36 cellular contexts compared by ENCODE assay signal in the genomic region with DNA sequence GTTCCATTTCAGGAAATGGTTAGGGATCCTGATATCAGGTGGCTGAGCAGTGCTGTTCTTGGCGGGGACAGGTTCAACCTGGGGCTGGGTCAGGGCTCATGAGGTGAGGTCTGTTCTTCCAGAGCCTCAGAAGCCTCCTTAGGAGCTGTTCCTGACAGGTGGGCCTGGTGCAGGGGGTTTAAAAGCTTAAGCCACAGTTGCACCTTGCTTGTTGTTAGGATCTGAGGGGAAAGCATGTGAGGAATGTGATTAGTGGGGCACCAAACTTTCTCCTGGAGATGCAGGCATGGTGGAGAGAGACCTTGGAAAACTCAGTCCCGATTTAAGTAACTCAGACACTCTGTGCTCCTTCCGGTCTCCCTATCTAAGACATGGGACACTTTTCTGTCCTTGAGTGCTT. TPM values are rescaled to one million over a fixed set of nuclear protein-coding genes. Genes with fewer than 3 reads are reported as not detected.
"Had no signal": no experiment of that assay in that cellular context is flagged by ENCODE, and none has a peak within 500 bp of the region (broad histone marks: within the 10 kb centered on the region; RNA-seq: fewer than 3 reads in every experiment).

No MANE protein-coding gene starts in this region.

- H3K4me1 ChIP-seq: ascending aorta, Peyer's patch had no signal

- H3K4me1 Mint-ChIP-seq: activated B cell treated with CpG ODN at 0.5 μM for 24 hours had no signal

- DNase-seq: activated B cell treated with CpG ODN at 0.5 μM for 24 hours; activated CD4-positive, alpha-beta memory T cell treated with anti-CD3 and anti-CD28 coated beads for 36 hours; activated CD4-positive, alpha-beta T cell treated with anti-CD3 and anti-CD28 coated beads for 4 hours; activated CD4-positive, alpha-beta T cell treated with anti-CD3 and anti-CD28 coated beads, Interleukin-2, amount 50 U/mL, for 1 hour; activated CD4-positive, CD25-positive, alpha-beta regulatory T cell treated with anti-CD3 and anti-CD28 coated beads, Interleukin-2, amount 50 U/mL, for 72 hours; activated CD8-positive, alpha-beta memory T cell treated with anti-CD3 and anti-CD28 coated beads, Interleukin-2, amount 10 ng/mL, durations not matched to agents 7 days and 5 days; activated CD8-positive, alpha-beta memory T cell treated with anti-CD3 and anti-CD28 coated beads, Interleukin-2, amount 50 U/mL, for 48 hours; activated effector memory CD4-positive, alpha-beta T cell treated with Interleukin-2 at 50 U/mL for 16 hours; activated naive CD4-positive, alpha-beta T cell treated with anti-CD3 and anti-CD28 coated beads, Interleukin-2, amount 50 U/mL, for 16 hours; activated naive CD8-positive, alpha-beta T cell treated with anti-CD3 and anti-CD28 coated beads for 36 hours; activated T-cell treated with anti-CD3 and anti-CD28 coated beads, Interleukin-2, amount 50 U/mL, for 48 hours; amniotic stem cell; Kasumi-1; KG1; MG63; MV-4-11; NCI-H1092; NCI-H1436 treated with DMSO at 0.1 percent for 48 hours; NCI-H1694 treated with DMSO at 0.1 percent for 48 hours; NCI-H2029; NCI-H524 treated with DMSO at 0.1 percent for 48 hours; NCI-H748 treated with DMSO at 0.1 percent for 48 hours; NK-92 treated with Interleukin-12 subunit alpha and Interleukin-12 subunit beta, amount 100 ng/mL, for 24 hours; PC-3; Peyer's patch; SIG-M5; T-helper 1 cell; T-helper 2 cell; T-helper 9 cell had no signal

- H3K36me3 ChIP-seq: ascending aorta, MG63, Peyer's patch had no signal

- H3K36me3 Mint-ChIP-seq: activated CD4-positive, alpha-beta memory T cell treated with anti-CD3 and anti-CD28 coated beads for 36 hours; activated CD8-positive, alpha-beta memory T cell treated with anti-CD3 and anti-CD28 coated beads, Interleukin-2, amount 10 ng/mL, durations not matched to agents 7 days and 5 days; activated naive CD8-positive, alpha-beta T cell treated with anti-CD3 and anti-CD28 coated beads for 36 hours had no signal

- H3K27ac ChIP-seq: ascending aorta, Peyer's patch, RWPE1, VCaP had no signal

- H3K4me3 Mint-ChIP-seq: activated B cell treated with CpG ODN at 0.5 μM for 24 hours; activated CD4-positive, alpha-beta memory T cell treated with anti-CD3 and anti-CD28 coated beads for 36 hours; activated CD8-positive, alpha-beta memory T cell treated with anti-CD3 and anti-CD28 coated beads, Interleukin-2, amount 10 ng/mL, durations not matched to agents 7 days and 5 days; activated naive CD8-positive, alpha-beta T cell treated with anti-CD3 and anti-CD28 coated beads for 36 hours had no signal

- H3K27me3 ChIP-seq: ascending aorta, MG63, Peyer's patch had no signal

- ATAC-seq: activated CD8-positive, alpha-beta memory T cell treated with anti-CD3 and anti-CD28 coated beads, Interleukin-2, amount 10 ng/mL, durations not matched to agents 7 days and 5 days; PC-3; Right ventricle myocardium inferior; SK-N-SH treated with all-trans-retinoic acid at 6 μM for 48 hours had no signal

- H3K27me3 Mint-ChIP-seq: activated CD4-positive, alpha-beta memory T cell treated with anti-CD3 and anti-CD28 coated beads for 36 hours; activated CD8-positive, alpha-beta memory T cell treated with anti-CD3 and anti-CD28 coated beads, Interleukin-2, amount 10 ng/mL, durations not matched to agents 7 days and 5 days; activated naive CD8-positive, alpha-beta T cell treated with anti-CD3 and anti-CD28 coated beads for 36 hours had no signal

- H3K9me3 ChIP-seq: ascending aorta, MG63, Peyer's patch had no signal

- H3K27ac Mint-ChIP-seq: activated B cell treated with CpG ODN at 0.5 μM for 24 hours; activated CD4-positive, alpha-beta memory T cell treated with anti-CD3 and anti-CD28 coated beads for 36 hours; activated CD8-positive, alpha-beta memory T cell treated with anti-CD3 and anti-CD28 coated beads, Interleukin-2, amount 10 ng/mL, durations not matched to agents 7 days and 5 days; activated naive CD8-positive, alpha-beta T cell treated with anti-CD3 and anti-CD28 coated beads for 36 hours had no signal

- H3K4me3 ChIP-seq: ascending aorta, MG63, Peyer's patch had no signal

- H3K9me3 Mint-ChIP-seq: activated B cell treated with CpG ODN at 0.5 μM for 24 hours; activated CD4-positive, alpha-beta memory T cell treated with anti-CD3 and anti-CD28 coated beads for 36 hours; activated naive CD8-positive, alpha-beta T cell treated with anti-CD3 and anti-CD28 coated beads for 36 hours had no signal

RNA-seq across cellular contexts. Expression of gene CRHR2, which starts 18.7 kb away (rescaled TPM):
- total RNA-seq: activated B cell treated with CpG ODN at 0.5 μM for 24 hours; activated CD8-positive, alpha-beta memory T cell treated with anti-CD3 and anti-CD28 coated beads, Interleukin-2, amount 10 ng/mL, durations not matched to agents 7 days and 5 days; activated naive CD8-positive, alpha-beta T cell treated with anti-CD3 and anti-CD28 coated beads for 36 hours; NCI-H460; PC-3; Peyer's patch; SK-MEL-5 had no signal

RNA-seq across cellular contexts. Expression of gene INMT, which starts 51.0 kb away (rescaled TPM):
- total RNA-seq: activated CD4-positive, alpha-beta memory T cell treated with anti-CD3 and anti-CD28 coated beads for 36 hours; NCI-H460; PC-3; SK-MEL-5 had no signal
